Comparison of ENCODE assay signal across 18 cellular contexts in the genomic region with DNA sequence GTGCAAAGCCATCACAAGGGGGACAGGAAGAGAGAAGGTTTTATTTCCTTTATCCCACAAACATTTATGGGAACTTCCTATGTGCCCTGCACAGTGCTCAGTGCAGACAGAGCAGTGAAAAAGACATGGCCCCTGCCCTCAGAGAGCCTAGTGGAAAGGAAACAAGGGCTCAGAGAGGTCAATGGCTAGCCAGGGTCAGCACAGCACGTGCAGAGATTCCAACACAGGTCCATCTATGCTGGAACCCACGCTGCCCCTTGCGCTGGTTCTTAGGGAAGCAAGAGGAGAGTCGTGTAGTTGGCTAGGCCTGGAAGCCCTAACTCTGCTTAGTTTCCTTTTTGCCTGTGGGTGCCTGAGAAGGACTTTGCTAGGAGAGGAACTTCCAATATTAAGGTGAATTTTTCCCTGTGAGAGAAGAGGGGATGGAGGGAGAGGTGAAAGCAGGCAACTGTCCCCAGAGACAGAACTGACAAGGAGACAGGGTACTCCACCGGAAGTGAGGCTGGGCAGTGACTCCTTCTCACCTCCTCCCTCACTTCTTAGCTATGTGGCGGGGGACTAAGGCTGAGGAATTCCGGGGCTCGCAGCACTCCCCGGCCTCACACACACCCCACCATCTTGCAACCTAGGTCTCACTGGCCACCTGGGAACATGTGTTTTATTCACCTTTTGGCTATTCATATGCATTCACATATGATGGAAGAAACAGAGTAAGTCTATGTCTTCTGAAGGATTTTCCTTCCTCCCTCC. TPM values are rescaled to one million over a fixed set of nuclear protein-coding genes. Genes with fewer than 3 reads are reported as not detected.
DNase-seq lines count a peak whose midpoint lies in the region; ATAC-seq and FAIRE-seq lines count a peak whose summit lies in the region.
"Had no signal": no experiment of that assay in that cellular context is flagged by ENCODE, and none has a peak within 500 bp of the region (broad histone marks: within the 10 kb centered on the region; RNA-seq: fewer than 3 reads in every experiment).

No MANE protein-coding gene starts in this region.

- no peaks in the 10 kb centered on the region for H3K9me3 Mint-ChIP-seq in activated naive CD4-positive, alpha-beta T cell treated with anti-CD3 and anti-CD28 coated beads, Interleukin-2, amount 10 ng/mL, durations not matched to agents 7 days and 5 days

- H3K27me3 Mint-ChIP-seq in activated naive CD4-positive, alpha-beta T cell treated with anti-CD3 and anti-CD28 coated beads, Interleukin-2, amount 10 ng/mL, durations not matched to agents 7 days and 5 days: no peaks in the 10 kb centered on the region

- no peak for ATAC-seq in GM21526 (IDR thresholded peaks at IDR 0.05; ENCODE audit: low FRiP score, unreplicated experiment)
- ATAC-seq in left colon: no peak
- ATAC-seq: K562 had no signal

- CTCF ChIA-PET in activated naive CD4-positive, alpha-beta T cell treated with anti-CD3 and anti-CD28 coated beads, Interleukin-2, amount 10 ng/mL, durations not matched to agents 7 days and 5 days (lab: Charles Lee): no interaction called here

- peaks cover 3% of the 10 kb centered on the region for H3K4me1 Mint-ChIP-seq in activated naive CD4-positive, alpha-beta T cell treated with anti-CD3 and anti-CD28 coated beads, Interleukin-2, amount 10 ng/mL, durations not matched to agents 7 days and 5 days
- H3K4me1 Mint-ChIP-seq: CD14-positive monocyte had no signal

- peak; percentile 74 for FAIRE-seq in urothelium cell line (lab: Jason Lieb, UNC)
- FAIRE-seq: G401.6, K562 had no signal

- intact Hi-C loops in left colon (cut with DNase I, micrococcal nuclease): no loop called here

- no peak for DNase-seq in activated naive CD4-positive, alpha-beta T cell treated with anti-CD3 and anti-CD28 coated beads, Interleukin-2, amount 10 ng/mL, durations not matched to agents 7 days and 5 days
- DNase-seq in activated naive CD4-positive, alpha-beta T cell (lab: John Stamatoyannopoulos, UW): no peak
- DNase-seq in mesenteric fat pad (ENCODE audit: low spot score) (peak; percentile 77), urothelium cell line (ENCODE audit: low spot score) (no peak), NCI-H128 (lab: John Stamatoyannopoulos, UW; ENCODE audit: unreplicated experiment) (no peak), left colon (no peak)
- DNase-seq: 8988T, NCI-H1092 treated with DMSO at 0.1 percent for 48 hours, NCI-H1694, NCI-H2081 treated with DMSO at 0.1 percent for 48 hours, NCI-H446 treated with DMSO at 0.1 percent for 48 hours, SIG-M5 had no signal

- peak overlapping the region; percentile 74 for H3K27ac ChIP-seq in angular gyrus (ENCODE audit: low read depth, low read length)

- peak overlapping the region; percentile 40 for H3K27ac Mint-ChIP-seq in activated naive CD4-positive, alpha-beta T cell treated with anti-CD3 and anti-CD28 coated beads, Interleukin-2, amount 10 ng/mL, durations not matched to agents 7 days and 5 days

- peaks cover 6% of the 10 kb centered on the region for H3K36me3 Mint-ChIP-seq in activated naive CD4-positive, alpha-beta T cell treated with anti-CD3 and anti-CD28 coated beads, Interleukin-2, amount 10 ng/mL, durations not matched to agents 7 days and 5 days

- H3K4me3 Mint-ChIP-seq in activated naive CD4-positive, alpha-beta T cell treated with anti-CD3 and anti-CD28 coated beads, Interleukin-2, amount 10 ng/mL, durations not matched to agents 7 days and 5 days: no peak overlapping the region
- H3K4me3 Mint-ChIP-seq: CD14-positive monocyte had no signal

RNA-seq across cellular contexts. Expression of a gene that starts 12.1 kb away (rescaled TPM):
- total RNA-seq in mesenteric fat pad (not detected), left colon (100 to 1,000 TPM; 172 to 672 TPM)
- total RNA-seq: RPMI7951 had no signal

RNA-seq across cellular contexts. Expression of a gene that starts 17.5 kb away (rescaled TPM):
- total RNA-seq in mesenteric fat pad (3.2 TPM), left colon (10 to 100 TPM; 25.9 to 40.3 TPM)

RNA-seq across cellular contexts. Expression of a gene that starts 32.0 kb away (rescaled TPM):
- total RNA-seq in mesenteric fat pad (16.1 TPM), left colon (10 to 100 TPM; 11.0 to 14.2 TPM)

RNA-seq across cellular contexts. Expression of a gene that starts 40.4 kb away (rescaled TPM):
- 53.4 TPM for total RNA-seq in mesenteric fat pad
- 10 to 100 TPM; 48.6 to 50.8 TPM for total RNA-seq in left colon

Comparison
In these comparisons a context has a peak if more than half of its experiments do, and no peak if none do; other contexts are left out.
1. RNA of a gene that starts 12.1 kb away (total RNA-seq): 172 to 672 TPM in left colon; not detected in mesenteric fat pad (single experiment); every median in the first group is over 100 times any median in the second.